ENCODE assay signal across 10 cellular contexts in genomic region chr9:128204858-128205257, GRCh38. TPM values are rescaled to one million over a fixed set of nuclear protein-coding genes. Genes with fewer than 3 reads are reported as not detected.
DNase-seq lines count a peak whose midpoint lies in the region; ATAC-seq, FAIRE-seq and TF ChIP-seq lines count a peak whose summit lies in the region.
"Had no signal": no experiment of that assay in that cellular context is flagged by ENCODE, and none has a peak within 500 bp of the region (broad histone marks: within the 10 kb centered on the region; RNA-seq: fewer than 3 reads in every experiment).

No MANE protein-coding gene starts in this region.

- peak overlapping the region; percentile 68 for H3K4me3 Mint-ChIP-seq in Caco-2 (ENCODE audit: unreplicated experiment)
- peak overlapping the region in 8 of 10 donors; percentile 20 to 71 (median 51) for H3K4me3 Mint-ChIP-seq in naive thymus-derived CD8-positive, alpha-beta T cell
- H3K4me3 Mint-ChIP-seq in T-helper 2 cell treated with Interferon-gamma antibody and Interleukin-4, amounts not matched to agents 5 μg/mL and 100 μg/mL, for 36 hours, result no peak overlapping the region

- DNase-seq in Caco-2 (peak in 1 of 2 experiments; percentile 24), K562 (ENCODE audit: extremely low read depth in 1 of 4, low spot score in 3 of 4) (no peak), activated gamma-delta T cell treated with Interleukin-2 at 50 U/mL for 16 hours (no peak)
- no peak for DNase-seq in naive thymus-derived CD8-positive, alpha-beta T cell
- DNase-seq in T-helper 2 cell treated with Interferon-gamma antibody and Interleukin-4, amounts not matched to agents 5 μg/mL and 100 μg/mL, for 36 hours (ENCODE audit: low spot score), result no peak
- DNase-seq in activated CD8-positive, alpha-beta memory T cell treated with anti-CD3 and anti-CD28 coated beads, Interleukin-2, amount 50 U/mL, for 4 hours, result no peak
- DNase-seq: activated CD4-positive, alpha-beta T cell treated with anti-CD3 and anti-CD28 coated beads, Interleukin-2, amount 50 U/mL, for 4 hours; gastrocnemius medialis; upper lobe of right lung had no signal

- no TSS peak for BruUV-seq in Caco-2 (replicated peaks; lab: Mats Ljungman, UMichigan)
- no TSS peak for BruUV-seq in K562 (replicated peaks; lab: Mats Ljungman, UMichigan)

- TF ChIP-seq POLR2A in K562 (conservative IDR thresholded peaks at IDR 0.05), result no peak

- POLR2A ChIA-PET in Caco-2 (lab: Charles Lee), result no interaction called here
- POLR2A ChIA-PET in K562 (lab: Yijun Ruan, JAX), result interaction anchor here (0.6 kb wide), 1 partner anchor 9 kb away, joined by 4 read pairs; no protein-coding TSS in a partner anchor
- POLR2A ChIA-PET in naive thymus-derived CD8-positive, alpha-beta T cell (lab: Charles Lee), result interaction anchor here (0.8 kb wide), 1 partner anchor 16 kb away, joined by 4 read pairs; no protein-coding TSS in a partner anchor

- H3K4me2 ChIP-seq in K562 (ENCODE audit: insufficient read depth, low read length), result no peak overlapping the region

- H3K27me3 Mint-ChIP-seq in Caco-2 (ENCODE audit: insufficient read depth, unreplicated experiment), result peaks cover 5% of the 10 kb centered on the region
- peaks cover 0 to 19% (median 6%) of the 10 kb centered on the region in 5 donors for H3K27me3 Mint-ChIP-seq in naive thymus-derived CD8-positive, alpha-beta T cell
- peaks cover 36% of the 10 kb centered on the region for H3K27me3 Mint-ChIP-seq in T-helper 2 cell treated with Interferon-gamma antibody and Interleukin-4, amounts not matched to agents 5 μg/mL and 100 μg/mL, for 36 hours (ENCODE audit: low read depth)

- no peak for FAIRE-seq in K562 (lab: Jason Lieb, UNC)

- CTCF ChIA-PET in Caco-2 (lab: Charles Lee) (no interaction called here), K562 (lab: Yijun Ruan, JAX; ENCODE audit: low intra/inter-chr PET ratio) (no interaction called here)

- peaks cover 6% of the 10 kb centered on the region for H3K36me3 Mint-ChIP-seq in Caco-2 (ENCODE audit: insufficient read depth, unreplicated experiment)
- no peaks in the 10 kb centered on the region for H3K36me3 Mint-ChIP-seq in naive thymus-derived CD8-positive, alpha-beta T cell
- no peaks in the 10 kb centered on the region for H3K36me3 Mint-ChIP-seq in T-helper 2 cell treated with Interferon-gamma antibody and Interleukin-4, amounts not matched to agents 5 μg/mL and 100 μg/mL, for 36 hours (ENCODE audit: low read depth)

- H3K9me1 ChIP-seq in K562 (ENCODE audit: control insufficient read depth, insufficient read depth, low read length), result peaks cover 3% of the 10 kb centered on the region

- in situ Hi-C loops in K562 (cut with MboI), result no loop called here

- H3K27me3 ChIP-seq in Caco-2 (replicated peaks; ENCODE audit: control insufficient read depth, insufficient read depth, low read length) (no peaks in the 10 kb centered on the region), K562 (ENCODE audit: control insufficient read depth in 2 of 2, insufficient read depth in 2 of 2, low read length in 2 of 2) (no peaks in the 10 kb centered on the region)

- no peak for ATAC-seq in K562
- no peak for ATAC-seq in naive thymus-derived CD8-positive, alpha-beta T cell
- ATAC-seq: gastrocnemius medialis had no signal

- 61% methylated on average over 7 of the region's 7 CpGs for WGBS in K562 (ENCODE audit: insufficient coverage, low coverage, missing lambda C conversion rate)

- no peaks in the 10 kb centered on the region for H3K79me2 ChIP-seq in K562 (ENCODE audit: control insufficient read depth, insufficient read depth, low read length)

- peaks cover 3% of the 10 kb centered on the region for H4K20me1 ChIP-seq in K562 (replicated peaks; ENCODE audit: control insufficient read depth, insufficient read depth, low read length)

- H3K27ac Mint-ChIP-seq in Caco-2 (ENCODE audit: unreplicated experiment), result no peak overlapping the region
- H3K27ac Mint-ChIP-seq in naive thymus-derived CD8-positive, alpha-beta T cell, result no peak overlapping the region
- no peak overlapping the region for H3K27ac Mint-ChIP-seq in T-helper 2 cell treated with Interferon-gamma antibody and Interleukin-4, amounts not matched to agents 5 μg/mL and 100 μg/mL, for 36 hours

- no peak for TF ChIP-seq RAD21 in K562 (CRISPR knock-in tag; conservative IDR thresholded peaks at IDR 0.05 in 1 of 2, IDR thresholded peaks at IDR 0.05 in 1 of 2)

- H2AFZ ChIP-seq in K562 (ENCODE audit: low read depth, low read length), result no peak overlapping the region

- H3K9me3 ChIP-seq in Caco-2 (no peaks in the 10 kb centered on the region), K562 (replicated peaks; ENCODE audit: control insufficient read depth, insufficient read depth, low read depth, low read length) (no peaks in the 10 kb centered on the region)
- H3K9me3 ChIP-seq: ascending aorta, gastrocnemius medialis, upper lobe of right lung had no signal

- H3K4me1 ChIP-seq in Caco-2, result peaks cover 6% of the 10 kb centered on the region; the same call in 1 of the 2 replicates
- peaks cover 22 to 46% of the 10 kb centered on the region in 2 experiments for H3K4me1 ChIP-seq in K562 (replicated peaks in 1 of 2; ENCODE audit: control insufficient read depth in 2 of 2, insufficient read depth in 2 of 2, low read length in 2 of 2)

- H3K27ac ChIP-seq in K562 (ENCODE audit: extremely low read depth, low read depth, low read length), result no peak overlapping the region
- H3K27ac ChIP-seq: ascending aorta, upper lobe of right lung had no signal

- no peak for TF ChIP-seq EP300 in K562 (IDR thresholded peaks at IDR 0.05; ENCODE audit: low read length)

- intact Hi-C loops in Caco-2 (cut with micrococcal nuclease; ENCODE audit: unreplicated experiment), result no loop called here
- intact Hi-C loops in K562 (cut with micrococcal nuclease), result loop anchor here (2.0 to 5.0 kb wide), 2 partner anchors 14 to 43 kb away; partner anchors contain the start of genes BBLN and CIZ1

- TF ChIP-seq CTCF in Caco-2 (IDR thresholded peaks at IDR 0.05; ENCODE audit: insufficient read depth in 1 of 2, low read depth in 1 of 2, low read length in 1 of 2, severe bottlenecking in 1 of 2, unreplicated experiment in 1 of 2) (no peak), K562 (IDR thresholded peaks at IDR 0.05 in 2 of 3, conservative IDR thresholded peaks at IDR 0.05 in 1 of 3; ENCODE audit: insufficient read depth in 2 of 3, low read depth in 1 of 3, low read length in 3 of 3) (no peak)

- H3K4me1 Mint-ChIP-seq in Caco-2 (ENCODE audit: low read depth, unreplicated experiment), result peaks cover 16% of the 10 kb centered on the region
- peaks cover 8 to 9% (median 8%) of the 10 kb centered on the region in 4 donors for H3K4me1 Mint-ChIP-seq in naive thymus-derived CD8-positive, alpha-beta T cell
- peaks cover 11% of the 10 kb centered on the region for H3K4me1 Mint-ChIP-seq in T-helper 2 cell treated with Interferon-gamma antibody and Interleukin-4, amounts not matched to agents 5 μg/mL and 100 μg/mL, for 36 hours (ENCODE audit: low read depth)

- no peak overlapping the region for H3K4me3 ChIP-seq in Caco-2 (ENCODE audit: low read depth, low read length)
- H3K4me3 ChIP-seq in K562, result no peak overlapping the region

- no peaks in the 10 kb centered on the region for H3K36me3 ChIP-seq in Caco-2 (ENCODE audit: control insufficient read depth, insufficient read depth, low read length)
- H3K36me3 ChIP-seq in K562 (ENCODE audit: control insufficient read depth, insufficient read depth, low read length), result 0 out of 3 replicates have a peak, but pooled peaks cover 4% of the 10 kb centered on the region
- H3K36me3 ChIP-seq: ascending aorta, gastrocnemius medialis, upper lobe of right lung had no signal

- H3K9ac ChIP-seq in K562 (ENCODE audit: insufficient read depth in 1 of 2, low read depth in 2 of 2, low read length in 2 of 2), result peak overlapping the region in 1 of 2 experiments; percentile 11; a peak in 1 of 4 replicates

- H3K9me3 Mint-ChIP-seq in Caco-2 (ENCODE audit: unreplicated experiment), result no peaks in the 10 kb centered on the region
- H3K9me3 Mint-ChIP-seq in naive thymus-derived CD8-positive, alpha-beta T cell, result no peaks in the 10 kb centered on the region
- no peaks in the 10 kb centered on the region for H3K9me3 Mint-ChIP-seq in T-helper 2 cell treated with Interferon-gamma antibody and Interleukin-4, amounts not matched to agents 5 μg/mL and 100 μg/mL, for 36 hours

RNA-seq across cellular contexts. Expression of gene DNM1, which starts 1.7 kb away (rescaled TPM):
- total RNA-seq in Caco-2 (2022) (3.9 and 5.2 TPM in 2 replicates), K562 (2014; rRNA removed) (6.6 and 7.9 TPM in 2 replicates), K562 (2014; rRNA removed; fragmentation: Illumina TruSeq; extraction: Trizol) (4.5 and 5.2 TPM in 2 replicates), K562 (2015; rRNA removed; fragmentation: Illumina TruSeq; extraction: Trizol) (8.4 and 9.1 TPM in 2 replicates), K562 (2021) (20.7 and 23.1 TPM in 2 replicates)
- 88.0 and 181 TPM in 2 replicates for total RNA-seq in K562 (2011; cell fraction: chromatin; rRNA removed; ENCODE audit: low replicate concordance)
- 88.4 and 99.1 TPM in 2 replicates for total RNA-seq in K562 (2011; cell fraction: nucleolus; rRNA removed)
- 92.3 and 124 TPM in 2 replicates for total RNA-seq in K562 (2011; cell fraction: nucleoplasm; rRNA removed)
- polyA plus RNA-seq in K562 (2011; rRNA removed) (9.5 and 33.1 TPM in 2 replicates), K562 (2014; fragmentation: Illumina TruSeq; extraction: Trizol) (10.0 and 15.5 TPM in 2 replicates), K562 (2014; fragmentation: Nextera tagmentation; extraction: Ambion mirVana) (under 1 TPM; 0.39 to 0.58 TPM), K562 (2014; rRNA removed) (17.6 TPM in 2 replicates)
- polyA plus RNA-seq in K562 (2011; cell fraction: cytosol; rRNA removed), result 7.7 and 11.1 TPM in 2 replicates
- polyA plus RNA-seq in K562 (2011; cell fraction: nucleus; rRNA removed), result 108 and 126 TPM in 2 replicates
- polyA plus RNA-seq in K562 (2012), result 15.9 and 25.7 TPM in 2 replicates
- polyA minus RNA-seq in K562 (2011; rRNA and poly(A)+ RNA removed), result 19.1 and 29.6 TPM in 2 replicates
- 6.7 and 22.4 TPM in 2 replicates for polyA minus RNA-seq in K562 (2011; cell fraction: cytosol; rRNA and poly(A)+ RNA removed)
- 55.2 and 137 TPM in 2 replicates for polyA minus RNA-seq in K562 (2011; cell fraction: nucleus; rRNA and poly(A)+ RNA removed)
- 1 to 10 TPM; 1.1 to 1.5 TPM for total RNA-seq in naive thymus-derived CD8-positive, alpha-beta T cell
- under 1 TPM in 2 of 3 donors, not detected in 1; 0.08 to 0.28 TPM for polyA plus RNA-seq in naive thymus-derived CD8-positive, alpha-beta T cell

RNA-seq across cellular contexts. Expression of gene CIZ1, which starts 13.5 kb away (rescaled TPM):
- total RNA-seq in Caco-2 (2022) (154 and 187 TPM in 2 replicates), K562 (2014; rRNA removed) (127 and 164 TPM in 2 replicates), K562 (2014; rRNA removed; fragmentation: Illumina TruSeq; extraction: Trizol) (55.4 and 57.1 TPM in 2 replicates), K562 (2015; rRNA removed; fragmentation: Illumina TruSeq; extraction: Trizol) (83.7 and 87.8 TPM in 2 replicates), K562 (2021) (329 and 330 TPM in 2 replicates)
- 263 and 434 TPM in 2 replicates for total RNA-seq in K562 (2011; cell fraction: chromatin; rRNA removed; ENCODE audit: low replicate concordance)
- total RNA-seq in K562 (2011; cell fraction: nucleolus; rRNA removed), result 204 and 208 TPM in 2 replicates
- 222 and 230 TPM in 2 replicates for total RNA-seq in K562 (2011; cell fraction: nucleoplasm; rRNA removed)
- polyA plus RNA-seq in K562 (2011; rRNA removed) (82.1 and 168 TPM in 2 replicates), K562 (2014; fragmentation: Illumina TruSeq; extraction: Trizol) (244 and 291 TPM in 2 replicates), K562 (2014; fragmentation: Nextera tagmentation; extraction: Ambion mirVana) (10 to 100 TPM in 1 of 2 experiments, 1 to 10 TPM in 1; 6.6 to 12.6 TPM), K562 (2014; rRNA removed) (161 and 175 TPM in 2 replicates)
- polyA plus RNA-seq in K562 (2011; cell fraction: cytosol; rRNA removed), result 139 and 188 TPM in 2 replicates
- 284 and 400 TPM in 2 replicates for polyA plus RNA-seq in K562 (2011; cell fraction: nucleus; rRNA removed)
- polyA plus RNA-seq in K562 (2012), result 220 and 374 TPM in 2 replicates
- polyA minus RNA-seq in K562 (2011; rRNA and poly(A)+ RNA removed), result 76.1 and 76.4 TPM in 2 replicates
- polyA minus RNA-seq in K562 (2011; cell fraction: cytosol; rRNA and poly(A)+ RNA removed), result 115 and 157 TPM in 2 replicates
- 42.3 and 58.8 TPM in 2 replicates for polyA minus RNA-seq in K562 (2011; cell fraction: nucleus; rRNA and poly(A)+ RNA removed)
- 100 to 1,000 TPM; 134 to 141 TPM for total RNA-seq in naive thymus-derived CD8-positive, alpha-beta T cell
- polyA plus RNA-seq in naive thymus-derived CD8-positive, alpha-beta T cell, result 10 to 100 TPM in 2 of 3 donors, 1 to 10 TPM in 1; 7.4 to 39.2 (median 13.2) TPM

RNA-seq across cellular contexts. Expression of gene BBLN, which starts 44.8 kb away (rescaled TPM):
- 34.2 and 36.5 TPM in 2 replicates for total RNA-seq in Caco-2 (2022)
- total RNA-seq in K562 (2011; cell fraction: chromatin; rRNA removed; ENCODE audit: low replicate concordance), result 24.5 and 53.9 TPM in 2 replicates
- total RNA-seq in K562 (2011; cell fraction: nucleolus; rRNA removed), result 72.0 and 78.0 TPM in 2 replicates
- 65.8 and 106 TPM in 2 replicates for total RNA-seq in K562 (2011; cell fraction: nucleoplasm; rRNA removed)
- total RNA-seq in K562 (2014; rRNA removed), result 331 and 433 TPM in 2 replicates
- 11.5 and 11.9 TPM in 2 replicates for total RNA-seq in K562 (2014; rRNA removed; fragmentation: Illumina TruSeq; extraction: Trizol)
- total RNA-seq in K562 (2015; rRNA removed; fragmentation: Illumina TruSeq; extraction: Trizol), result 109 and 123 TPM in 2 replicates
- total RNA-seq in K562 (2021), result 172 and 177 TPM in 2 replicates
- polyA plus RNA-seq in K562 (2011; rRNA removed), result 87.1 and 125 TPM in 2 replicates
- 256 and 738 TPM in 2 replicates for polyA plus RNA-seq in K562 (2011; cell fraction: cytosol; rRNA removed)
- polyA plus RNA-seq in K562 (2011; cell fraction: nucleus; rRNA removed), result 139 and 249 TPM in 2 replicates
- 180 and 393 TPM in 2 replicates for polyA plus RNA-seq in K562 (2012)
- polyA plus RNA-seq in K562 (2014; fragmentation: Illumina TruSeq; extraction: Trizol), result 30.1 and 181 TPM in 2 replicates
- 10 to 100 TPM in 1 of 2 experiments, 1 to 10 TPM in 1; 4.2 to 13.7 TPM for polyA plus RNA-seq in K562 (2014; fragmentation: Nextera tagmentation; extraction: Ambion mirVana)
- 191 and 213 TPM in 2 replicates for polyA plus RNA-seq in K562 (2014; rRNA removed)
- polyA minus RNA-seq in K562 (2011; rRNA and poly(A)+ RNA removed), result 19.8 and 21.1 TPM in 2 replicates
- polyA minus RNA-seq in K562 (2011; cell fraction: cytosol; rRNA and poly(A)+ RNA removed), result 74.5 and 112 TPM in 2 replicates
- 29.6 and 47.0 TPM in 2 replicates for polyA minus RNA-seq in K562 (2011; cell fraction: nucleus; rRNA and poly(A)+ RNA removed)
- total RNA-seq in naive thymus-derived CD8-positive, alpha-beta T cell, result 10 to 100 TPM; 47.7 to 48.2 TPM
- 100 to 1,000 TPM; 116 to 122 (median 121) TPM for polyA plus RNA-seq in naive thymus-derived CD8-positive, alpha-beta T cell

RNA-seq across cellular contexts. Expression of gene LCN2, which starts 55.6 kb away (rescaled TPM):
- total RNA-seq in Caco-2 (2022), result not detected in 2 replicates
- total RNA-seq in K562 (2011; cell fraction: chromatin; rRNA removed; ENCODE audit: low replicate concordance), result 0.58 and 2.0 TPM in 2 replicates
- total RNA-seq in K562 (2011; cell fraction: nucleolus; rRNA removed), result 1.1 and 1.3 TPM in 2 replicates
- total RNA-seq in K562 (2011; cell fraction: nucleoplasm; rRNA removed), result 1.7 TPM in 1 of 2 replicates, not detected in the other
- 0.20 and 0.54 TPM in 2 replicates for total RNA-seq in K562 (2014; rRNA removed)
- total RNA-seq in K562 (2014; rRNA removed; fragmentation: Illumina TruSeq; extraction: Trizol), result 0.47 TPM in 1 of 2 replicates, not detected in the other
- not detected in 2 replicates for total RNA-seq in K562 (2015; rRNA removed; fragmentation: Illumina TruSeq; extraction: Trizol)
- total RNA-seq in K562 (2021), result 0.40 and 0.72 TPM in 2 replicates
- 0.60 and 1.2 TPM in 2 replicates for polyA plus RNA-seq in K562 (2011; rRNA removed)
- polyA plus RNA-seq in K562 (2011; cell fraction: cytosol; rRNA removed), result 0.40 and 0.69 TPM in 2 replicates
- polyA plus RNA-seq in K562 (2011; cell fraction: nucleus; rRNA removed), result 3.3 and 4.8 TPM in 2 replicates
- polyA plus RNA-seq in K562 (2012), result 0.16 and 0.37 TPM in 2 replicates
- polyA plus RNA-seq in K562 (2014; fragmentation: Illumina TruSeq; extraction: Trizol), result 0.22 and 1.0 TPM in 2 replicates
- under 1 TPM; 0.10 to 0.11 TPM for polyA plus RNA-seq in K562 (2014; fragmentation: Nextera tagmentation; extraction: Ambion mirVana)
- polyA plus RNA-seq in K562 (2014; rRNA removed), result 0.21 and 0.65 TPM in 2 replicates
- 1.2 and 1.4 TPM in 2 replicates for polyA minus RNA-seq in K562 (2011; rRNA and poly(A)+ RNA removed)
- polyA minus RNA-seq in K562 (2011; cell fraction: cytosol; rRNA and poly(A)+ RNA removed), result not detected in 2 replicates
- not detected in 2 replicates for polyA minus RNA-seq in K562 (2011; cell fraction: nucleus; rRNA and poly(A)+ RNA removed)
- total RNA-seq in naive thymus-derived CD8-positive, alpha-beta T cell, result not detected
- not detected for polyA plus RNA-seq in naive thymus-derived CD8-positive, alpha-beta T cell
- total RNA-seq: ascending aorta had no signal
